In genomic region chr17:10327640-10328039, GRCh38 we compare ENCODE assay signal across 8 cellular contexts. TPM values are rescaled to one million over a fixed set of nuclear protein-coding genes. Genes with fewer than 3 reads are reported as not detected.
A peak's percentile ranks its signal among the peaks of the same experiment; 100 is the strongest.
DNase-seq lines count a peak whose midpoint lies in the region; ATAC-seq and TF ChIP-seq lines count a peak whose summit lies in the region.

No MANE protein-coding gene starts in this region.

- H3K4me3 Mint-ChIP-seq in endothelial cell (ENCODE audit: unreplicated experiment), result no peak overlapping the region

- H3K9me3 ChIP-seq in mucosa of descending colon, result no peaks in the 10 kb centered on the region

- no peak overlapping the region for H3K4me3 ChIP-seq in mucosa of descending colon

- H3K36me3 Mint-ChIP-seq in endothelial cell (ENCODE audit: low read depth, unreplicated experiment), result no peaks in the 10 kb centered on the region

- ATAC-seq in HG02623 (IDR thresholded peaks at IDR 0.05; ENCODE audit: unreplicated experiment) (peak; percentile 61), mucosa of descending colon (peak; percentile 95), GM21825 (IDR thresholded peaks at IDR 0.05; ENCODE audit: unreplicated experiment) (no peak)

- peaks cover 5% of the 10 kb centered on the region for H3K4me1 Mint-ChIP-seq in endothelial cell (ENCODE audit: unreplicated experiment)

- peaks cover 2% of the 10 kb centered on the region for H3K27me3 Mint-ChIP-seq in endothelial cell (ENCODE audit: unreplicated experiment)

- intact Hi-C loops in mucosa of descending colon (cut with DNase I, micrococcal nuclease), result loop anchor here in 1 of 2 donors (5.0 kb wide), 1 partner anchor 290 kb away; no protein-coding TSS in a partner anchor

- no peaks in the 10 kb centered on the region for H3K4me1 ChIP-seq in mucosa of descending colon (ENCODE audit: low read depth)

- no peaks in the 10 kb centered on the region for H3K36me3 ChIP-seq in mucosa of descending colon (ENCODE audit: low read depth)

- TF ChIP-seq CTCF in endothelial cell (IDR thresholded peaks at IDR 0.05; ENCODE audit: unreplicated experiment) (peak; percentile 96), mucosa of descending colon (IDR thresholded peaks at IDR 0.05) (peak; percentile 90)

- no peak overlapping the region for H3K27ac Mint-ChIP-seq in endothelial cell (ENCODE audit: unreplicated experiment)

- DNase-seq in D341Med (ENCODE audit: low spot score) (peak; percentile 45), NCI-H774 (lab: John Stamatoyannopoulos, UW) (peak; percentile 10), endothelial cell (ENCODE audit: low spot score) (peak; percentile 88), mucosa of descending colon (peak; percentile 71 to 94 (median 84))
- peak; percentile 8 to 41 for DNase-seq in activated CD8-positive, alpha-beta memory T cell treated with anti-CD3 and anti-CD28 coated beads for 1 hour (ENCODE audit: extremely low read depth in 1 of 2, low read depth in 1 of 2)
- DNase-seq in stimulated activated CD8-positive, alpha-beta memory T cell treated with anti-CD3 and anti-CD28 coated beads, Interleukin-4, amount 100 ng/mL, for 24 hours (ENCODE audit: low read depth), result peak; percentile 68

- no peaks in the 10 kb centered on the region for H3K9me3 Mint-ChIP-seq in endothelial cell (ENCODE audit: unreplicated experiment)

RNA-seq across cellular contexts. Expression of gene MYH13, which starts 45.2 kb away (rescaled TPM):
- total RNA-seq in endothelial cell (ENCODE audit: unreplicated experiment) (0.05 TPM), mucosa of descending colon (under 1 TPM in 1 of 3 donors, not detected in 2; 0.05 TPM)

Comparison
In these comparisons a context has a peak if more than half of its experiments do, and no peak if none do; other contexts are left out.
1. DNase-seq: peak in every context shown above with its lines; median percentile 88 in endothelial cell; 84 in mucosa of descending colon; 68 in stimulated activated CD8-positive, alpha-beta memory T cell treated with anti-CD3 and anti-CD28 coated beads, Interleukin-4, amount 100 ng/mL, for 24 hours; 45 in D341Med; 24 in activated CD8-positive, alpha-beta memory T cell treated with anti-CD3 and anti-CD28 coated beads for 1 hour; 10 in NCI-H774.